19 cellular contexts compared by ENCODE assay signal in the genomic region with DNA sequence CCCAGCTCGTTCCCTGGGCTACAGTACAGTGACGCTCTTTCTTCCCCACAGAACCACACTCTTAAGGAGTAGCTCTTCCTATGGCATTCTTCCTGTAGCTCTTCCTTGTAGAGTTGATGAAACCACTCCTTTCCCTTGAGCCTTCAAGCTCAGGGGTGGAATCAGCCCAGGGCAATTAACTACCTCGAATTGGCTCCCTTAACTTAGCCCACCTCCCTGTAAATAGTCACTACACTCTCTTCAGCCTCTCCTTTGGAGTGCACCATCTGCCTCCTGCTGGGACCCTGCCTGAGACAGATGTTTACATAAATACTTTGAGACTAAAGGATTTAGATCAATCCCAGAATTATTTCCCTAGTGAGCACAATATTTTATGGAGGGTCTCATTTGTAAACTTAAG.
"Had no signal": no experiment of that assay in that cellular context is flagged by ENCODE, and none has a peak within 500 bp of the region (broad histone marks: within the 10 kb centered on the region; RNA-seq: fewer than 3 reads in every experiment).

No MANE protein-coding gene starts in this region.

- H3K27ac ChIP-seq: colonic mucosa, esophagus muscularis mucosa, left ventricle myocardium inferior, tibial artery had no signal

- H3K4me1 ChIP-seq: colonic mucosa, esophagus muscularis mucosa, left ventricle myocardium inferior, tibial artery had no signal

- H3K9me3 ChIP-seq: colonic mucosa had no signal

- H3K36me3 ChIP-seq: colonic mucosa, esophagus muscularis mucosa, left ventricle myocardium inferior, tibial artery had no signal

- H3K4me3 ChIP-seq: colonic mucosa, esophagus muscularis mucosa, left ventricle myocardium inferior, tibial artery had no signal

- DNase-seq: activated B cell treated with CpG ODN at 0.5 μM for 24 hours; activated CD4-positive, alpha-beta memory T cell treated with anti-CD3 and anti-CD28 coated beads for 36 hours; activated CD4-positive, alpha-beta T cell treated with anti-CD3 and anti-CD28 coated beads for 4 hours; activated effector memory CD4-positive, alpha-beta T cell treated with Interleukin-2 at 50 U/mL for 16 hours; activated naive CD4-positive, alpha-beta T cell treated with anti-CD3 and anti-CD28 coated beads for 36 hours; activated naive CD8-positive, alpha-beta T cell treated with anti-CD3 and anti-CD28 coated beads, Interleukin-2, amount 10 ng/mL, durations not matched to agents 7 days and 5 days; activated T-cell treated with anti-CD3 and anti-CD28 coated beads, Interleukin-2, amount 50 U/mL, for 72 hours; amygdala; colonic mucosa; hippocampal formation; left ventricle myocardium inferior; naive thymus-derived CD8-positive, alpha-beta T cell; small intestine; stimulated activated CD4-positive, alpha-beta T cell treated with anti-CD3 and anti-CD28 coated beads, Interleukin-2, amount 100 ng/mL, for 24 hours; stimulated activated naive CD8-positive, alpha-beta T cell treated with anti-CD3 and anti-CD28 coated beads, Interleukin-15, amount 100 ng/mL, for 72 hours; tibial artery had no signal

- H3K27me3 ChIP-seq: colonic mucosa, esophagus muscularis mucosa, tibial artery had no signal

- ATAC-seq: activated T-cell treated with anti-CD3 and anti-CD28 coated beads, Interleukin-2, amount 50 U/mL, for 72 hours; naive thymus-derived CD8-positive, alpha-beta T cell; sciatic nerve; stimulated activated effector memory CD8-positive, alpha-beta T cell treated with anti-CD3 and anti-CD28 coated beads, Interleukin-12 subunit alpha, Interleukin-12 subunit beta, amount 100 ng/mL, for 72 hours; stimulated activated naive CD8-positive, alpha-beta T cell treated with anti-CD3 and anti-CD28 coated beads, Interleukin-15, amount 100 ng/mL, for 72 hours had no signal
